In genomic region chr6:148947621-148948444, GRCh38 we compare ENCODE assay signal across 8 cellular contexts.
DNase-seq lines count a peak whose midpoint lies in the region; ATAC-seq and TF ChIP-seq lines count a peak whose summit lies in the region.

No MANE protein-coding gene starts in this region.

- POLR2A ChIA-PET in activated B cell treated with CpG ODN at 0.5 μM for 24 hours (lab: Charles Lee), result interaction anchor here (0.8 kb wide), 1 partner anchor 189 kb away, joined by 3 read pairs; no protein-coding TSS in a partner anchor

- no peaks in the 10 kb centered on the region for H3K36me3 ChIP-seq in kidney epithelial cell (ENCODE audit: control insufficient read depth, insufficient read depth, low read length)

- H3K9me3 Mint-ChIP-seq in activated B cell treated with CpG ODN at 0.5 μM for 24 hours, result no peaks in the 10 kb centered on the region

- CTCF ChIA-PET in activated B cell treated with CpG ODN at 0.5 μM for 24 hours (lab: Charles Lee), result interaction anchor here (0.5 to 5.1 kb wide), 7 partner anchors 9 to 389 kb away, joined by 3 to 47 read pairs (median 3); no protein-coding TSS in a partner anchor

- H3K27me3 Mint-ChIP-seq in activated B cell treated with CpG ODN at 0.5 μM for 24 hours, result no peaks in the 10 kb centered on the region

- DNase-seq in NCI-H2227 (lab: John Stamatoyannopoulos, UW; ENCODE audit: unreplicated experiment), result peak; percentile 79
- DNase-seq in activated B cell treated with CpG ODN at 0.5 μM for 24 hours, result peak; percentile 61
- peak in 59 of 61 donors; percentile 2 to 92 (median 66) for DNase-seq in caudate nucleus (lab: John Stamatoyannopoulos, UW)
- peak; percentile 45 for DNase-seq in kidney epithelial cell (ENCODE audit: low read depth)
- DNase-seq in stimulated activated CD4-positive, alpha-beta T cell treated with anti-CD3 and anti-CD28 coated beads, Interleukin-2, amount 100 ng/mL, for 4 hours (ENCODE audit: low read depth), result peak; percentile 64

- H3K27me3 ChIP-seq in kidney epithelial cell (ENCODE audit: control insufficient read depth, insufficient read depth, low read length), result no peaks in the 10 kb centered on the region

- H3K4me3 Mint-ChIP-seq in activated B cell treated with CpG ODN at 0.5 μM for 24 hours, result no peak overlapping the region

- TF ChIP-seq CTCF in GM12873 (IDR thresholded peaks at IDR 0.05; ENCODE audit: insufficient read depth, low read depth, low read length, missing control alignments) (peak; percentile 91), activated B cell treated with CpG ODN at 0.5 μM for 24 hours (IDR thresholded peaks at IDR 0.05) (peak; percentile 84), kidney epithelial cell (IDR thresholded peaks at IDR 0.05; ENCODE audit: insufficient read depth, low read length, poor library complexity, severe bottlenecking) (peak; percentile 82)

- H3K27ac ChIP-seq in caudate nucleus (ENCODE audit: low read depth, low read length), result no peak overlapping the region

- no peak overlapping the region for H3K4me3 ChIP-seq in kidney epithelial cell (ENCODE audit: low read depth, low read length)

- peaks cover 6% of the 10 kb centered on the region for H3K36me3 Mint-ChIP-seq in activated B cell treated with CpG ODN at 0.5 μM for 24 hours (ENCODE audit: low read depth)

- no peak overlapping the region for H3K27ac Mint-ChIP-seq in activated B cell treated with CpG ODN at 0.5 μM for 24 hours

- H3K4me1 Mint-ChIP-seq in activated B cell treated with CpG ODN at 0.5 μM for 24 hours, result peaks cover 12% of the 10 kb centered on the region

- ATAC-seq in HG03045 (IDR thresholded peaks at IDR 0.05; ENCODE audit: unreplicated experiment) (peak; percentile 70), activated B cell treated with CpG ODN at 0.5 μM for 24 hours (ENCODE audit: low read depth) (peak; percentile 96), HG03196 (IDR thresholded peaks at IDR 0.05; ENCODE audit: unreplicated experiment) (no peak)

- intact Hi-C loops in activated B cell treated with CpG ODN at 0.5 μM for 24 hours (cut with micrococcal nuclease), result loop anchor here (1.0 to 5.0 kb wide), 6 partner anchors 81 to 389 kb away; no protein-coding TSS in a partner anchor
